ENCODE assay signal across 16 cellular contexts in genomic region chr5:181039961-181040915, GRCh38. TPM values are rescaled to one million over a fixed set of nuclear protein-coding genes. Genes with fewer than 3 reads are reported as not detected.
DNase-seq lines count a peak whose midpoint lies in the region; ATAC-seq and TF ChIP-seq lines count a peak whose summit lies in the region.
"Had no signal": no experiment of that assay in that cellular context is flagged by ENCODE, and none has a peak within 500 bp of the region (broad histone marks: within the 10 kb centered on the region; RNA-seq: fewer than 3 reads in every experiment).

Gene BTNL9, plus strand, starts transcription at chr5:181040266. Its CDS starts 5,224 bp downstream, at chr5:181045490.

- TF ChIP-seq CTCF in esophagus muscularis mucosa (IDR thresholded peaks at IDR 0.05) = no peak
- TF ChIP-seq CTCF in right lobe of liver (IDR thresholded peaks at IDR 0.05) = no peak

- WGBS in esophagus muscularis mucosa = 61% methylated on average over 24 of the region's 24 CpGs
- 45% methylated on average over 19 of the region's 24 CpGs for WGBS in right lobe of liver (ENCODE audit: insufficient coverage, low coverage, low lambda C conversion rate, missing lambda C conversion rate)

- ATAC-seq in right lobe of liver (peak; percentile 25 to 49 (median 44)), HG03108 (IDR thresholded peaks at IDR 0.05; ENCODE audit: unreplicated experiment) (no peak)

- H3K36me3 ChIP-seq in esophagus muscularis mucosa (no peaks in the 10 kb centered on the region), right lobe of liver (no peaks in the 10 kb centered on the region), skeletal muscle tissue (ENCODE audit: control insufficient read depth in 3 of 3, insufficient read depth in 3 of 3, low read length in 3 of 3) (no peaks in the 10 kb centered on the region)

- H3K27ac ChIP-seq in esophagus muscularis mucosa (replicated peaks in 1 of 4) (peak within 1 kb of the TSS; percentile 3 to 36 (median 20)), right lobe of liver (peak within 1 kb of the TSS; percentile 15 to 40 (median 21)), skeletal muscle tissue (ENCODE audit: low read depth, low read length) (peak within 1 kb of the TSS; percentile 8)
- H3K27ac ChIP-seq: C4-2B had no signal

- DNase-seq in D341Med (ENCODE audit: low spot score) (peak; percentile 10), esophagus muscularis mucosa (ENCODE audit: extremely low spot score) (peak; percentile 87), right lobe of liver (peak in 1 of 3 donors; percentile 31), anterior cingulate cortex (lab: John Stamatoyannopoulos, UW) (no peak), cerebellar cortex (ENCODE audit: low spot score) (no peak)
- DNase-seq in stimulated activated CD4-positive, alpha-beta T cell treated with anti-CD3 and anti-CD28 coated beads, Interleukin-4, amount 100 ng/mL, for 4 hours = no peak
- DNase-seq: activated CD4-positive, alpha-beta T cell treated with anti-CD3 and anti-CD28 coated beads, Interleukin-2, amount 10 ng/mL, durations not matched to agents 24 days and 14 days; activated CD8-positive, alpha-beta memory T cell treated with anti-CD3 and anti-CD28 coated beads, Interleukin-2, amount 50 U/mL, for 48 hours; activated naive CD4-positive, alpha-beta T cell; NCI-H2107; NCI-H774; substantia nigra had no signal

- peak within 1 kb of the TSS; percentile 27 to 33 (median 28) for H3K4me3 ChIP-seq in esophagus muscularis mucosa
- peak within 1 kb of the TSS in 1 of 3 donors; percentile 7 for H3K4me3 ChIP-seq in right lobe of liver
- peak within 1 kb of the TSS; percentile 26 to 56 (median 52) for H3K4me3 ChIP-seq in skeletal muscle tissue (ENCODE audit: low read length in 3 of 3)

- H3K9me3 ChIP-seq in esophagus muscularis mucosa = no peaks in the 10 kb centered on the region
- no peaks in the 10 kb centered on the region for H3K9me3 ChIP-seq in right lobe of liver
- H3K9me3 ChIP-seq in skeletal muscle tissue (ENCODE audit: control insufficient read depth in 3 of 3, low read length in 3 of 3) = no peaks in the 10 kb centered on the region

- intact Hi-C loops in esophagus muscularis mucosa (cut with DNase I) (no loop called here), right lobe of liver (cut with DNase I) (no loop called here)

- peak within 1 kb of the TSS in 2 of 3 donors; percentile 33 to 57 for H3K9ac ChIP-seq in skeletal muscle tissue (ENCODE audit: low read depth in 1 of 3, low read length in 3 of 3)

- peaks cover 0 to 5% (median 0%) of the 10 kb centered on the region in 4 donors for H3K4me1 ChIP-seq in esophagus muscularis mucosa
- H3K4me1 ChIP-seq in right lobe of liver = no peaks in the 10 kb centered on the region
- peaks cover 0 to 8% (median 0%) of the 10 kb centered on the region in 3 donors for H3K4me1 ChIP-seq in skeletal muscle tissue (ENCODE audit: control insufficient read depth in 3 of 3, insufficient read depth in 3 of 3, low read length in 3 of 3)

- TF ChIP-seq POLR2A in esophagus muscularis mucosa (IDR thresholded peaks at IDR 0.05; ENCODE audit: low read depth) (no peak), right lobe of liver (IDR thresholded peaks at IDR 0.05) (peak; percentile 25)

- no peak for TF ChIP-seq EP300 in esophagus muscularis mucosa (IDR thresholded peaks at IDR 0.05)

- H3K27me3 ChIP-seq in esophagus muscularis mucosa (peaks cover 0 to 66% (median 0%) of the 10 kb centered on the region in 4 donors), right lobe of liver (no peaks in the 10 kb centered on the region), skeletal muscle tissue (ENCODE audit: control insufficient read depth in 3 of 3, insufficient read depth in 3 of 3, low read length in 3 of 3) (peaks cover 27 to 59% (median 33%) of the 10 kb centered on the region in 3 donors)

RNA-seq across cellular contexts. Expression of gene BTNL9, which starts in this region (rescaled TPM):
- total RNA-seq in esophagus muscularis mucosa (10 to 100 TPM in 2 of 4 donors, 1 to 10 TPM in 2; 9.1 to 30.6 (median 15.0) TPM), right lobe of liver (10 to 100 TPM in 1 of 6 experiments, 1 to 10 TPM in 5; 5.3 to 11.6 (median 7.8) TPM), skeletal muscle tissue (9.9 TPM)
- total RNA-seq: renal cortical epithelial cell had no signal

Comparison
In these comparisons a context has a peak if more than half of its experiments do, and no peak if none do; other contexts are left out.
1. DNase-seq: peak in D341Med (single experiment) and esophagus muscularis mucosa (single experiment); none in anterior cingulate cortex (0 of 58), cerebellar cortex (single experiment) and stimulated activated CD4-positive, alpha-beta T cell treated with anti-CD3 and anti-CD28 coated beads, Interleukin-4, amount 100 ng/mL, for 4 hours (0 of 2).
2. Peak in every context shown above with its lines, with median percentiles within 50 percentile points of each other: H3K27ac ChIP-seq.